In genomic region chr6:89372506-89372901, GRCh38 we compare ENCODE assay signal across 1 cellular context.
TF ChIP-seq lines count a peak whose summit lies in the region.

No MANE protein-coding gene starts in this region.

TF ChIP-seq in SK-N-SH, 30 proteins besides CTCF, POLR2A, EP300 and RAD21 (continued from another document):
- TF ChIP-seq SIN3A (IDR thresholded peaks at IDR 0.05; ENCODE audit: borderline replicate concordance, low read depth, low read length) = no peak
- no peak for TF ChIP-seq GABPA (IDR thresholded peaks at IDR 0.05; ENCODE audit: low read depth)
